In genomic region chr7:95672434-95672833, GRCh38 we compare ENCODE assay signal across 17 cellular contexts.
A peak's percentile ranks its signal among the peaks of the same experiment; 100 is the strongest.
DNase-seq lines count a peak whose midpoint lies in the region; TF ChIP-seq lines count a peak whose summit lies in the region.
"Had no signal": no experiment of that assay in that cellular context is flagged by ENCODE, and none has a peak within 500 bp of the region (broad histone marks: within the 10 kb centered on the region; RNA-seq: fewer than 3 reads in every experiment).

No MANE protein-coding gene starts in this region.

- CTCF ChIA-PET in CD4-positive, alpha-beta memory T cell (lab: Charles Lee; ENCODE audit: partially characterized antibody) = no interaction called here

- no peak overlapping the region for H3K4me3 ChIP-seq in parathyroid adenoma (ENCODE audit: low read depth, low read length)
- H3K4me3 ChIP-seq in CD4-positive, alpha-beta memory T cell (ENCODE audit: low read length in 2 of 2) = no peak overlapping the region
- H3K4me3 ChIP-seq: GM12878, GM23248 had no signal

- H3K36me3 Mint-ChIP-seq in CD4-positive, alpha-beta memory T cell = no peaks in the 10 kb centered on the region
- H3K36me3 Mint-ChIP-seq: CD8-positive, alpha-beta T cell had no signal

- H2AFZ ChIP-seq in parathyroid adenoma = peak overlapping the region; percentile 63
- H2AFZ ChIP-seq: GM23248 had no signal

- no peaks in the 10 kb centered on the region for H3K79me2 ChIP-seq in parathyroid adenoma

- intact Hi-C loops in CD4-positive, alpha-beta memory T cell (cut with micrococcal nuclease) = no loop called here

- H3K4me1 ChIP-seq in parathyroid adenoma = peaks cover 14% of the 10 kb centered on the region
- H3K4me1 ChIP-seq in CD4-positive, alpha-beta memory T cell (ENCODE audit: insufficient read depth, low read length) = no peaks in the 10 kb centered on the region
- H3K4me1 ChIP-seq: Caco-2 had no signal

- DNase-seq in NCI-H82 treated with DMSO at 0.1 percent for 48 hours (lab: John Stamatoyannopoulos, UW; ENCODE audit: unreplicated experiment) = peak; percentile 61
- peak; percentile 51 for DNase-seq in epidermal melanocyte (ENCODE audit: insufficient read length, low spot score)
- no peak for DNase-seq in Kasumi-1 (lab: John Stamatoyannopoulos, UW)
- DNase-seq in CD4-positive, alpha-beta memory T cell = no peak
- DNase-seq in stimulated activated CD4-positive, alpha-beta T cell treated with anti-CD3 and anti-CD28 coated beads, Interleukin-4, amount 100 ng/mL, for 4 hours = no peak
- DNase-seq: C1 segment of cervical spinal cord; Caco-2; CD8-positive, alpha-beta T cell; DMS 273 treated with DMSO at 0.1 percent for 48 hours; DMS79; EL; GDM1; GM23248; H7; HCEC 1CT had no signal

- H3K27ac ChIP-seq in parathyroid adenoma = peak overlapping the region; percentile 8
- no peak overlapping the region for H3K27ac ChIP-seq in CD4-positive, alpha-beta memory T cell (ENCODE audit: low read depth, low read length)
- H3K27ac ChIP-seq: GM23248 had no signal

- H3K4me1 Mint-ChIP-seq in CD4-positive, alpha-beta memory T cell = no peaks in the 10 kb centered on the region

- no peaks in the 10 kb centered on the region for H3K27me3 ChIP-seq in parathyroid adenoma (ENCODE audit: control insufficient read depth, insufficient read depth, low read length)
- H3K27me3 ChIP-seq in CD4-positive, alpha-beta memory T cell (ENCODE audit: insufficient read depth, low read length) = no peaks in the 10 kb centered on the region

- H3K9me3 Mint-ChIP-seq in CD4-positive, alpha-beta memory T cell = no peaks in the 10 kb centered on the region
- H3K9me3 Mint-ChIP-seq: CD8-positive, alpha-beta T cell had no signal

- H3K4me3 Mint-ChIP-seq in CD4-positive, alpha-beta memory T cell = no peak overlapping the region
- H3K4me3 Mint-ChIP-seq: CD8-positive, alpha-beta T cell had no signal

- H3K9me3 ChIP-seq in parathyroid adenoma (ENCODE audit: control insufficient read depth, low read length) = no peaks in the 10 kb centered on the region
- H3K9me3 ChIP-seq in CD4-positive, alpha-beta memory T cell (ENCODE audit: control insufficient read depth in 1 of 2, low read length in 2 of 2) = no peaks in the 10 kb centered on the region
- H3K9me3 ChIP-seq: Caco-2 had no signal

- H3K27ac Mint-ChIP-seq in CD4-positive, alpha-beta memory T cell = no peak overlapping the region
- H3K27ac Mint-ChIP-seq: CD8-positive, alpha-beta T cell had no signal

- H3K4me2 ChIP-seq in parathyroid adenoma (ENCODE audit: low read length) = no peak overlapping the region

- no peak overlapping the region for H3K9ac ChIP-seq in parathyroid adenoma
- H3K9ac ChIP-seq: GM23248 had no signal

- H3K36me3 ChIP-seq in parathyroid adenoma (ENCODE audit: control insufficient read depth, insufficient read depth, low read length) = no peaks in the 10 kb centered on the region
- no peaks in the 10 kb centered on the region for H3K36me3 ChIP-seq in CD4-positive, alpha-beta memory T cell (ENCODE audit: insufficient read depth, low read length)

- POLR2A ChIA-PET in CD4-positive, alpha-beta memory T cell (lab: Charles Lee; ENCODE audit: partially characterized antibody) = no interaction called here

- no peak for TF ChIP-seq CTCF in parathyroid adenoma (IDR thresholded peaks at IDR 0.05)

- H3K27me3 Mint-ChIP-seq in CD4-positive, alpha-beta memory T cell = no peaks in the 10 kb centered on the region

Comparison
In these comparisons a context has a peak if more than half of its experiments do, and no peak if none do; other contexts are left out.
1. DNase-seq: peak in NCI-H82 treated with DMSO at 0.1 percent for 48 hours (single experiment) and epidermal melanocyte (single experiment); none in Kasumi-1 (0 of 2), CD4-positive, alpha-beta memory T cell (0 of 5) and stimulated activated CD4-positive, alpha-beta T cell treated with anti-CD3 and anti-CD28 coated beads, Interleukin-4, amount 100 ng/mL, for 4 hours (0 of 2).